In the genomic region with DNA sequence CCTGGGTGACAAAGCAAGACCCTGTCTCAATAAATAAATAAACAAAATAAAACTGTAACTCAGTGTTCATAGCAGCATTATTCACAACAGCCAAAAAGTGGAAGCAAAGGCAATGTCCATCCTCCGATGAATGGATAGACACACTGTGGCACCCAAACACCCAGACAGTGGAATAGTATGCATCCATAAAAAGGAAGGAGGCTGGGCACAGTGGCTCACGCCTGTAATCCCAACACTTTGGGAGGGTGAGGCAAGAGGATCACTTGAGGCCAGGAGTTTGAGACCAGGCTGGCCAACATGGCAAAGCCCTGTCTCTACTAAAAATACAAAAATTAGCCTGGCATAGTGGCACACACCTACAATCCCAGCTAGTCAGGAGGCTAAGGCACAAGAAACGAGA, we compare ENCODE assay signal across 6 cellular contexts. TPM values are rescaled to one million over a fixed set of nuclear protein-coding genes. Genes with fewer than 3 reads are reported as not detected.
DNase-seq lines count a peak whose midpoint lies in the region; ATAC-seq and TF ChIP-seq lines count a peak whose summit lies in the region.
"Not testable (repeated sequence)": the region's sequence is repeated elsewhere in the genome, so short reads cannot be mapped to it uniquely, and the experiment has no call there.

No MANE protein-coding gene starts in this region.

- ATAC-seq in CD4-positive, alpha-beta T cell (ENCODE audit: poor library complexity); activated T-helper 17 cell treated with anti-CD3 and anti-CD28 coated beads, Interleukin-2, amount 50 U/mL, for 72 hours (replicated peaks): not testable (repeated sequence)

- H3K27ac Mint-ChIP-seq in CD4-positive, alpha-beta T cell; activated T-helper 17 cell treated with anti-CD3 and anti-CD28 coated beads, Interleukin-2, amount 50 U/mL, for 72 hours; nephron: not testable (repeated sequence)
- H3K27ac Mint-ChIP-seq in IgD-negative memory B cell = peak overlapping the region in 1 of 3 donors; percentile 53

- H3K9me3 Mint-ChIP-seq in CD4-positive, alpha-beta T cell; IgD-negative memory B cell; activated T-helper 17 cell treated with anti-CD3 and anti-CD28 coated beads, Interleukin-2, amount 50 U/mL, for 72 hours; nephron: not testable (repeated sequence)

- not testable (repeated sequence) for H3K27ac ChIP-seq in CD4-positive, alpha-beta T cell (ENCODE audit: low read depth, low read length); spleen

- peaks cover 31% of the 10 kb centered on the region for H3K36me3 Mint-ChIP-seq in CD4-positive, alpha-beta T cell (ENCODE audit: low read depth)
- not testable (repeated sequence) for H3K36me3 Mint-ChIP-seq in IgD-negative memory B cell; nephron (ENCODE audit: low read depth)
- peaks cover 24% of the 10 kb centered on the region for H3K36me3 Mint-ChIP-seq in activated T-helper 17 cell treated with anti-CD3 and anti-CD28 coated beads, Interleukin-2, amount 50 U/mL, for 72 hours (ENCODE audit: low read depth)

- CTCF ChIA-PET in CD4-positive, alpha-beta T cell (lab: Charles Lee) = interaction anchor here (1.1 to 1.4 kb wide), 2 partner anchors 9 to 10 kb away, joined by 3 read pairs; no protein-coding TSS in a partner anchor

- intact Hi-C loops in CD4-positive, alpha-beta T cell (cut with DNase I, micrococcal nuclease) = loop anchor here in 1 of 2 experiments (5.0 to 10.0 kb wide), 3 partner anchors 1146 to 1296 kb away; partner anchors contain the start of genes IGHMBP2, MRPL21 and NADSYN1
- intact Hi-C loops in cardiac septum (cut with DNase I) = loop anchor here (10.0 kb wide), 1 partner anchor 74 kb away; the partner anchor contains the start of gene PPFIA1
- intact Hi-C loops in spleen (cut with DNase I; ENCODE audit: low total_unique reads) = not testable (repeated sequence)

- not testable (repeated sequence) for H3K27me3 ChIP-seq in CD4-positive, alpha-beta T cell (ENCODE audit: control insufficient read depth, insufficient read depth, low read length); spleen (replicated peaks in 1 of 7)

- not testable (repeated sequence) for TF ChIP-seq POLR2A in spleen (IDR thresholded peaks at IDR 0.05)

- peak overlapping the region; percentile 51 for H3K4me3 Mint-ChIP-seq in CD4-positive, alpha-beta T cell
- H3K4me3 Mint-ChIP-seq in IgD-negative memory B cell = peak overlapping the region in 3 of 4 donors; percentile 38 to 50 (median 44)
- H3K4me3 Mint-ChIP-seq in activated T-helper 17 cell treated with anti-CD3 and anti-CD28 coated beads, Interleukin-2, amount 50 U/mL, for 72 hours = peak overlapping the region; percentile 40
- H3K4me3 Mint-ChIP-seq in nephron = peak overlapping the region; percentile 61 to 94 (median 92)

- H3K27me3 Mint-ChIP-seq in CD4-positive, alpha-beta T cell; IgD-negative memory B cell; activated T-helper 17 cell treated with anti-CD3 and anti-CD28 coated beads, Interleukin-2, amount 50 U/mL, for 72 hours: not testable (repeated sequence)
- H3K27me3 Mint-ChIP-seq in nephron (ENCODE audit: low read depth) = peaks cover 14% of the 10 kb centered on the region

- not testable (repeated sequence) for H3K4me3 ChIP-seq in spleen

- WGBS in spleen, 5 donors = 88 to 96% (median 93%) methylated on average over 3 of the region's 3 CpGs

- not testable (repeated sequence) for TF ChIP-seq CTCF in CD4-positive, alpha-beta T cell (IDR thresholded peaks at IDR 0.05); nephron (IDR thresholded peaks at IDR 0.05; ENCODE audit: unreplicated experiment in 3 of 3); spleen (IDR thresholded peaks at IDR 0.05 in 8 of 11, conservative IDR thresholded peaks at IDR 0.05 in 3 of 11)

- peaks cover 31% of the 10 kb centered on the region for H3K4me1 Mint-ChIP-seq in CD4-positive, alpha-beta T cell (ENCODE audit: low read depth)
- H3K4me1 Mint-ChIP-seq in IgD-negative memory B cell (peaks cover 6 to 25% (median 22%) of the 10 kb centered on the region in 3 donors), nephron (peaks cover 22% of the 10 kb centered on the region)
- H3K4me1 Mint-ChIP-seq in activated T-helper 17 cell treated with anti-CD3 and anti-CD28 coated beads, Interleukin-2, amount 50 U/mL, for 72 hours = peaks cover 14% of the 10 kb centered on the region

- not testable (repeated sequence) for H3K9me3 ChIP-seq in CD4-positive, alpha-beta T cell (ENCODE audit: control insufficient read depth, low read length); spleen

- peaks cover 0 to 15% (median 6%) of the 10 kb centered on the region in 6 donors for H3K36me3 ChIP-seq in spleen

- H3K4me1 ChIP-seq in spleen = peaks cover 20 to 39% (median 30%) of the 10 kb centered on the region in 6 donors

- DNase-seq in CD4-positive, alpha-beta T cell = not testable (repeated sequence)
- DNase-seq in cardiac septum (ENCODE audit: low spot score) = peak; percentile 9
- peak; percentile 44 for DNase-seq in spleen

- POLR2A ChIA-PET in CD4-positive, alpha-beta T cell (lab: Charles Lee) = not testable (repeated sequence)

RNA-seq across cellular contexts. Expression of gene FADD, which starts 2.0 kb away (rescaled TPM):
- total RNA-seq in CD4-positive, alpha-beta T cell = 10 to 100 TPM; 14.5 to 16.5 TPM
- polyA plus RNA-seq in IgD-negative memory B cell (21.0 TPM), spleen (10 to 100 TPM; 11.3 to 24.9 (median 17.3) TPM)
- total RNA-seq in activated T-helper 17 cell treated with anti-CD3 and anti-CD28 coated beads, Interleukin-2, amount 50 U/mL, for 72 hours = 10 to 100 TPM; 25.5 to 37.1 TPM
- total RNA-seq in cardiac septum (8.6 TPM), spleen (10 to 100 TPM; 20.0 to 28.8 (median 23.1) TPM)

Comparison
In these comparisons a context has a peak if more than half of its experiments do, and no peak if none do; other contexts are left out.
1. H3K4me3 Mint-ChIP-seq: peak in every context shown above with its lines; median percentile 92 in nephron; 51 in CD4-positive, alpha-beta T cell; 44 in IgD-negative memory B cell; 40 in activated T-helper 17 cell treated with anti-CD3 and anti-CD28 coated beads, Interleukin-2, amount 50 U/mL, for 72 hours.